Comparison of ENCODE assay signal across 10 cellular contexts in the genomic region with DNA sequence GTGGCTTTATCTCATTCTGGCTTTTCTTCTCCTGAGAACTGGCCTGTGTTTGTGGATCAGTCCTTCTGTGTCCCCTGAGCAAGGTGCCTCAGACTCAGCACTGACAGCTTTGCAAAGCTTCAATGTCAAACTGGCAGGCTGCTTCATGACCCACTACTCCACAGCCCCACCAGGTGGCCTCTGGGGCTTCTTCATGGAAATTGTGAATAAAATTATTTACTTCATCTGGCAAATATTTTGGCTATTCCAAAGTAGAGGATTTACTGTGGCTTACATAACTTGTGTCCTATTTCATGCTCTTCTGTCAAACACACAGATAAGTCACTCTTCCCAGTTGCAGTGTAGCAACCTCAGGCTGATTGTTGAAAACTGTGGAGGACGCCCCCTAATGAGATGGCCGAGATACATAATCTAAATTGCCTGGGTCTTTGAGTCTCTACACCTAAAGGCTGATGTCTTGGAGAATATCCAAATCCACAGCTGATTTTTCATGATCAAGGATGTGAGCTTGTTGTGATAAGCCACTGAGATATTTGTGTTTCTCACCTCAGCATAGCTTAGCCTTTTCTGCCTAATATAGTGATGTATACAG.
DNase-seq lines count a peak whose midpoint lies in the region; ATAC-seq and TF ChIP-seq lines count a peak whose summit lies in the region.
"Had no signal": no experiment of that assay in that cellular context is flagged by ENCODE, and none has a peak within 500 bp of the region (broad histone marks: within the 10 kb centered on the region; RNA-seq: fewer than 3 reads in every experiment).

No MANE protein-coding gene starts in this region.

- DNase-seq in SK-N-SH (no peak), OCI-LY7 (ENCODE audit: low spot score) (no peak), globus pallidus (ENCODE audit: low spot score) (peak; percentile 2), renal cortical epithelial cell (ENCODE audit: low read depth) (peak; percentile 5), dorsolateral prefrontal cortex (no peak), SW480 (ENCODE audit: low spot score) (no peak), ureter (ENCODE audit: low spot score) (no peak)
- DNase-seq: activated CD8-positive, alpha-beta memory T cell treated with anti-CD3 and anti-CD28 coated beads for 24 hours; NCI-H510A treated with DMSO at 0.1 percent for 48 hours had no signal

- peak; percentile 60 for TF ChIP-seq RAD21 in SK-N-SH (IDR thresholded peaks at IDR 0.05; ENCODE audit: low read length)

- H3K27ac ChIP-seq in SK-N-SH (ENCODE audit: low read depth in 2 of 2, low read length in 1 of 2) (peak overlapping the region in 1 of 2 experiments; percentile 64; a peak in 2 of 4 replicates), OCI-LY7 (ENCODE audit: low read depth, low read length, poor library complexity, severe bottlenecking) (no peak overlapping the region), dorsolateral prefrontal cortex (no peak overlapping the region)

- no TSS peak for BruUV-seq in OCI-LY7 (replicated peaks; lab: Mats Ljungman, UMichigan)

- intact Hi-C loops in OCI-LY7 (cut with micrococcal nuclease; ENCODE audit: unreplicated experiment) = no loop called here
- intact Hi-C loops in dorsolateral prefrontal cortex (cut with DNase I) = no loop called here

- CTCF ChIA-PET in SK-N-SH (lab: Yijun Ruan, JAX) (interaction anchor here (0.6 to 1.2 kb wide), 3 partner anchors 15 to 599 kb away, joined by 3 to 4 read pairs (median 4); no protein-coding TSS in a partner anchor), OCI-LY7 (lab: Charles Lee; ENCODE audit: unreplicated experiment) (no interaction called here)

- H3F3A ChIP-seq in SK-N-SH (replicated peaks; ENCODE audit: insufficient read depth) = no peaks in the 10 kb centered on the region

- H3K9me3 ChIP-seq in SK-N-SH = no peaks in the 10 kb centered on the region
- no peaks in the 10 kb centered on the region for H3K9me3 ChIP-seq in OCI-LY7 (ENCODE audit: low read length)

- no peak overlapping the region for H2AFZ ChIP-seq in SK-N-SH (ENCODE audit: low read depth)
- no peak overlapping the region for H2AFZ ChIP-seq in OCI-LY7 (ENCODE audit: low read length)

- H3K9me2 ChIP-seq in SK-N-SH (no peaks in the 10 kb centered on the region), OCI-LY7 (ENCODE audit: insufficient read depth, low read length) (no peaks in the 10 kb centered on the region)

- no peaks in the 10 kb centered on the region for H3K27me3 ChIP-seq in SK-N-SH (ENCODE audit: insufficient read depth)
- no peaks in the 10 kb centered on the region for H3K27me3 ChIP-seq in dorsolateral prefrontal cortex

- H3K4me1 ChIP-seq in SK-N-SH (ENCODE audit: control insufficient read depth in 1 of 2, insufficient read depth in 2 of 2, low read depth in 1 of 2, low read length in 1 of 2) = no peaks in the 10 kb centered on the region; a peak in 1 of 4 replicates
- no peaks in the 10 kb centered on the region for H3K4me1 ChIP-seq in OCI-LY7 (ENCODE audit: insufficient read depth, low read length, poor library complexity, severe bottlenecking)

- WGBS in SK-N-SH (ENCODE audit: low lambda C conversion rate) = 48% methylated on average over 2 of the region's 2 CpGs

- POLR2A ChIA-PET in SK-N-SH (lab: Yijun Ruan, JAX) = no interaction called here
- POLR2A ChIA-PET in OCI-LY7 (lab: Charles Lee) = interaction anchor here (0.7 kb wide), 1 partner anchor 1700 kb away, joined by 3 read pairs; no protein-coding TSS in a partner anchor

- H3K79me2 ChIP-seq in SK-N-SH (ENCODE audit: insufficient read depth) (no peaks in the 10 kb centered on the region), OCI-LY7 (ENCODE audit: insufficient read depth, low read depth, low read length) (no peaks in the 10 kb centered on the region)

- ATAC-seq in SK-N-SH treated with all-trans-retinoic acid at 6 μM for 48 hours = no peak

- H3K4me3 ChIP-seq in SK-N-SH (ENCODE audit: low read depth in 2 of 2, low read length in 1 of 2) (no peak overlapping the region), OCI-LY7 (ENCODE audit: low read depth, low read length, poor library complexity, severe bottlenecking) (no peak overlapping the region), dorsolateral prefrontal cortex (no peak overlapping the region)

- peak in 1 of 2 experiments; percentile 18; a peak in 1 of 4 replicates for TF ChIP-seq EP300 in SK-N-SH (IDR thresholded peaks at IDR 0.05; ENCODE audit: borderline replicate concordance in 1 of 2, low read depth in 1 of 2, low read length in 1 of 2)

- H4K20me1 ChIP-seq in SK-N-SH (ENCODE audit: insufficient read depth) (no peaks in the 10 kb centered on the region), OCI-LY7 (ENCODE audit: insufficient read depth, low read length) (no peaks in the 10 kb centered on the region)

- H3K36me3 ChIP-seq in SK-N-SH (replicated peaks in 1 of 2; ENCODE audit: control insufficient read depth in 1 of 2, insufficient read depth in 2 of 2, low read length in 1 of 2) (no peaks in the 10 kb centered on the region), OCI-LY7 (ENCODE audit: insufficient read depth, low read length) (no peaks in the 10 kb centered on the region)

- no peak overlapping the region for H3K4me2 ChIP-seq in SK-N-SH
- no peak overlapping the region for H3K4me2 ChIP-seq in OCI-LY7 (ENCODE audit: low read length)

- no peak for TF ChIP-seq CTCF in SK-N-SH (IDR thresholded peaks at IDR 0.05)
- peak; percentile 40 for TF ChIP-seq CTCF in OCI-LY7 (conservative IDR thresholded peaks at IDR 0.05; ENCODE audit: low read length)
- TF ChIP-seq CTCF in dorsolateral prefrontal cortex (IDR thresholded peaks at IDR 0.05 in 54 of 56, conservative IDR thresholded peaks at IDR 0.05 in 2 of 56; ENCODE audit: low read depth in 1 of 56, partially characterized antibody in 56 of 56) = peak in 12 of 56 donors; percentile 8 to 31 (median 16)

- H3K9ac ChIP-seq in SK-N-SH = no peak overlapping the region

TF ChIP-seq in SK-N-SH, 30 proteins besides CTCF, POLR2A, EP300 and RAD21:
- peak; percentile 14; the same call in 1 of the 2 replicates for TF ChIP-seq SMC3 (IDR thresholded peaks at IDR 0.05; ENCODE audit: low read depth, low read length)
- TF ChIP-seq, protein P1, sequence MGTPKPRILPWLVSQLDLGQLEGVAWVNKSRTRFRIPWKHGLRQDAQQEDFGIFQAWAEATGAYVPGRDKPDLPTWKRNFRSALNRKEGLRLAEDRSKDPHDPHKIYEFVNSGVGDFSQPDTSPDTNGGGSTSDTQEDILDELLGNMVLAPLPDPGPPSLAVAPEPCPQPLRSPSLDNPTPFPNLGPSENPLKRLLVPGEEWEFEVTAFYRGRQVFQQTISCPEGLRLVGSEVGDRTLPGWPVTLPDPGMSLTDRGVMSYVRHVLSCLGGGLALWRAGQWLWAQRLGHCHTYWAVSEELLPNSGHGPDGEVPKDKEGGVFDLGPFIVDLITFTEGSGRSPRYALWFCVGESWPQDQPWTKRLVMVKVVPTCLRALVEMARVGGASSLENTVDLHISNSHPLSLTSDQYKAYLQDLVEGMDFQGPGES (IDR thresholded peaks at IDR 0.05; ENCODE audit: low read depth, low read length) = no peak
TF ChIP-seq in SK-N-SH: peak in this region for 1.

TF ChIP-seq in SK-N-SH treated with all-trans-retinoic acid at 6 μM for 48 hours, 23 proteins besides CTCF, POLR2A, EP300 and RAD21:
- TF ChIP-seq ESRRG (CRISPR knock-in tag; IDR thresholded peaks at IDR 0.05) (no peak), SNAI2 (CRISPR knock-in tag; IDR thresholded peaks at IDR 0.05) (no peak), ZFP3 (CRISPR knock-in tag; IDR thresholded peaks at IDR 0.05) (no peak), ISL1 (CRISPR knock-in tag; IDR thresholded peaks at IDR 0.05) (no peak), ZFP30 (CRISPR knock-in tag; IDR thresholded peaks at IDR 0.05) (no peak), ZNF565 (CRISPR knock-in tag; conservative IDR thresholded peaks at IDR 0.05; ENCODE audit: low read depth) (no peak)
- TF ChIP-seq, protein P2, sequence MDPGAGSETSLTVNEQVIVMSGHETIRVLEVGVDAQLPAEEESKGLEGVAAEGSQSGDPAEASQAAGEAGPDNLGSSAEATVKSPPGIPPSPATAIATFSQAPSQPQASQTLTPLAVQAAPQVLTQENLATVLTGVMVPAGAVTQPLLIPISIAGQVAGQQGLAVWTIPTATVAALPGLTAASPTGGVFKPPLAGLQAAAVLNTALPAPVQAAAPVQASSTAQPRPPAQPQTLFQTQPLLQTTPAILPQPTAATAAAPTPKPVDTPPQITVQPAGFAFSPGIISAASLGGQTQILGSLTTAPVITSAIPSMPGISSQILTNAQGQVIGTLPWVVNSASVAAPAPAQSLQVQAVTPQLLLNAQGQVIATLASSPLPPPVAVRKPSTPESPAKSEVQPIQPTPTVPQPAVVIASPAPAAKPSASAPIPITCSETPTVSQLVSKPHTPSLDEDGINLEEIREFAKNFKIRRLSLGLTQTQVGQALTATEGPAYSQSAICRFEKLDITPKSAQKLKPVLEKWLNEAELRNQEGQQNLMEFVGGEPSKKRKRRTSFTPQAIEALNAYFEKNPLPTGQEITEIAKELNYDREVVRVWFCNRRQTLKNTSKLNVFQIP (CRISPR knock-in tag; IDR thresholded peaks at IDR 0.05; ENCODE audit: borderline replicate concordance, low read depth) = no peak

Comparison
In these comparisons a context has a peak if more than half of its experiments do, and no peak if none do; other contexts are left out.
1. DNase-seq: peak in globus pallidus (single experiment) and renal cortical epithelial cell (single experiment); none in SK-N-SH (single experiment), OCI-LY7 (single experiment), dorsolateral prefrontal cortex (0 of 10), SW480 (single experiment) and ureter (single experiment).